Comparison of ENCODE assay signal across 24 cellular contexts in genomic region chr5:159911349-159911748, GRCh38. TPM values are rescaled to one million over a fixed set of nuclear protein-coding genes. Genes with fewer than 3 reads are reported as not detected.
A peak's percentile ranks its signal among the peaks of the same experiment; 100 is the strongest.
DNase-seq lines count a peak whose midpoint lies in the region; TF ChIP-seq lines count a peak whose summit lies in the region.
"Had no signal": no experiment of that assay in that cellular context is flagged by ENCODE, and none has a peak within 500 bp of the region (broad histone marks: within the 10 kb centered on the region; RNA-seq: fewer than 3 reads in every experiment).

No MANE protein-coding gene starts in this region.

- TF ChIP-seq CTCF in Peyer's patch (IDR thresholded peaks at IDR 0.05): no peak
- TF ChIP-seq CTCF in nephron progenitor cell (IDR thresholded peaks at IDR 0.05): no peak

- H3K4me1 ChIP-seq in ACC112 (ENCODE audit: control insufficient read depth, insufficient read depth, low read length, unreplicated experiment): peaks cover 92% of the 10 kb centered on the region
- peaks cover 0 to 14% (median 4%) of the 10 kb centered on the region in 4 donors for H3K4me1 ChIP-seq in Peyer's patch

- peaks cover 34% of the 10 kb centered on the region for H3K27me3 Mint-ChIP-seq in nephron progenitor cell (ENCODE audit: low read depth, poor library complexity)
- peaks cover 26% of the 10 kb centered on the region for H3K27me3 Mint-ChIP-seq in activated naive CD4-positive, alpha-beta T cell treated with anti-CD3 and anti-CD28 coated beads for 36 hours (ENCODE audit: low read depth)

- no peaks in the 10 kb centered on the region for H3K79me2 ChIP-seq in ACC112 (ENCODE audit: control insufficient read depth, insufficient read depth, low read length, unreplicated experiment)

- H3K27ac ChIP-seq in ACC112 (ENCODE audit: low read depth, low read length) (peak overlapping the region; percentile 91), Peyer's patch (peak overlapping the region in 3 of 4 donors; percentile 17 to 90 (median 40))
- H3K27ac ChIP-seq: C4-2B, dorsolateral prefrontal cortex, epithelial cell of prostate, foreskin keratinocyte, WERI-Rb-1 had no signal

- no peak overlapping the region for H3K4me3 ChIP-seq in ACC112 (ENCODE audit: low read depth, low read length)
- no peak overlapping the region for H3K4me3 ChIP-seq in Peyer's patch
- H3K4me3 ChIP-seq: dorsolateral prefrontal cortex had no signal

- no peak for TF ChIP-seq POLR2A in Peyer's patch (IDR thresholded peaks at IDR 0.05)

- H3K36me3 ChIP-seq in ACC112 (ENCODE audit: insufficient read depth, low read length): no peaks in the 10 kb centered on the region
- no peaks in the 10 kb centered on the region for H3K36me3 ChIP-seq in Peyer's patch
- H3K36me3 ChIP-seq: WERI-Rb-1 had no signal

- H3K4me3 Mint-ChIP-seq in nephron progenitor cell: no peak overlapping the region
- no peak overlapping the region for H3K4me3 Mint-ChIP-seq in activated naive CD4-positive, alpha-beta T cell treated with anti-CD3 and anti-CD28 coated beads for 36 hours

- DNase-seq in Peyer's patch: peak in 1 of 3 donors; percentile 72
- peak; percentile 89 for DNase-seq in islet precursor cell
- DNase-seq in nephron progenitor cell: peak; percentile 11
- DNase-seq in SW480 (ENCODE audit: low spot score): no peak
- DNase-seq in NCI-H446 (lab: John Stamatoyannopoulos, UW): no peak
- no peak for DNase-seq in activated CD8-positive, alpha-beta memory T cell treated with anti-CD3 and anti-CD28 coated beads, Interleukin-2, amount 50 U/mL, for 48 hours
- no peak for DNase-seq in activated naive CD4-positive, alpha-beta T cell treated with anti-CD3 and anti-CD28 coated beads for 36 hours
- DNase-seq: activated CD4-positive, alpha-beta T cell treated with anti-CD3 and anti-CD28 coated beads, Interleukin-2, amount 50 U/mL, for 48 hours; activated gamma-delta T cell; amniotic stem cell; central memory CD4-positive, alpha-beta T cell; DMS153; dorsolateral prefrontal cortex; foreskin keratinocyte; NCI-H69; SHP77 treated with DMSO at 0.1 percent for 48 hours; substantia nigra; WERI-Rb-1 had no signal

- no peaks in the 10 kb centered on the region for H3K27me3 ChIP-seq in ACC112 (ENCODE audit: insufficient read depth, low read length)
- no peaks in the 10 kb centered on the region for H3K27me3 ChIP-seq in Peyer's patch

- intact Hi-C loops in activated naive CD4-positive, alpha-beta T cell treated with anti-CD3 and anti-CD28 coated beads for 36 hours (cut with micrococcal nuclease): loop anchor here (10.0 kb wide), 1 partner anchor 757 kb away; no protein-coding TSS in a partner anchor

- H3K9me3 ChIP-seq in Peyer's patch: no peaks in the 10 kb centered on the region

- CTCF ChIA-PET in activated naive CD4-positive, alpha-beta T cell treated with anti-CD3 and anti-CD28 coated beads for 36 hours (lab: Charles Lee): no interaction called here

- H3K4me1 Mint-ChIP-seq in nephron progenitor cell: peaks cover 83% of the 10 kb centered on the region
- H3K4me1 Mint-ChIP-seq in activated naive CD4-positive, alpha-beta T cell treated with anti-CD3 and anti-CD28 coated beads for 36 hours (ENCODE audit: low read depth): peaks cover 2% of the 10 kb centered on the region

- no peaks in the 10 kb centered on the region for H3K36me3 Mint-ChIP-seq in nephron progenitor cell (ENCODE audit: low read depth)
- H3K36me3 Mint-ChIP-seq in activated naive CD4-positive, alpha-beta T cell treated with anti-CD3 and anti-CD28 coated beads for 36 hours (ENCODE audit: low read depth): no peaks in the 10 kb centered on the region

- H2AFZ ChIP-seq in ACC112 (ENCODE audit: low read length, unreplicated experiment): no peak overlapping the region

- H3K9me3 Mint-ChIP-seq in nephron progenitor cell: no peaks in the 10 kb centered on the region
- no peaks in the 10 kb centered on the region for H3K9me3 Mint-ChIP-seq in activated naive CD4-positive, alpha-beta T cell treated with anti-CD3 and anti-CD28 coated beads for 36 hours

- H3K27ac Mint-ChIP-seq in nephron progenitor cell: no peak overlapping the region
- no peak overlapping the region for H3K27ac Mint-ChIP-seq in activated naive CD4-positive, alpha-beta T cell treated with anti-CD3 and anti-CD28 coated beads for 36 hours

RNA-seq across cellular contexts. Expression of gene ADRA1B, which starts 4.9 kb away (rescaled TPM):
- total RNA-seq in Peyer's patch: 10 to 100 TPM in 1 of 4 donors, 1 to 10 TPM in 3; 1.7 to 12.2 (median 5.2) TPM
- not detected for total RNA-seq in activated naive CD4-positive, alpha-beta T cell treated with anti-CD3 and anti-CD28 coated beads for 36 hours
- total RNA-seq: A673; mononuclear cell; T-helper 2 cell treated with Interferon-gamma antibody and Interleukin-4, amounts not matched to agents 100 ng/mL and 5 ng/mL, for 36 hours had no signal

Comparison
In these comparisons a context has a peak if more than half of its experiments do, and no peak if none do; other contexts are left out.
1. DNase-seq: peak in islet precursor cell (single experiment) and nephron progenitor cell (single experiment); none in SW480 (single experiment), NCI-H446 (0 of 2), activated CD8-positive, alpha-beta memory T cell treated with anti-CD3 and anti-CD28 coated beads, Interleukin-2, amount 50 U/mL, for 48 hours (single experiment) and activated naive CD4-positive, alpha-beta T cell treated with anti-CD3 and anti-CD28 coated beads for 36 hours (single experiment).